In the genomic region with DNA sequence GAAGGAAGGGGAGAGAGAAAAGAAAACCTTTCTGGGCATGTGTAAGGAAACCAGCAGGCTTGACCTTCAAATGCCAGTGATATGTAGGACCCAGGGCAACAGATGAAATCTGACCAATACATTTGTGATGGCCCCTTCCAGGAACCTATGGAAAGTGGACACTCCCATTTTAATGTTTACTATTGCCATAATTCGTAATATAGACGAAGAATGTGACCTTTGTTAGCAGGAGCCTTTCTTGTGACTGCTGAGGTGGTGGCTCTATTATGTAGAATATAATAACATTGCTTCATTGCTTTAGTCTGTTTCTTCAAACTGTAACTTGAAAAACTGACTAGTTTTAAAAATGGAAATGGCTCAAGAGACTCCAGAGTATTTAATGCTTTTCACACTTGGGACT, we compare ENCODE assay signal across 23 cellular contexts.
"Had no signal": no experiment of that assay in that cellular context is flagged by ENCODE, and none has a peak within 500 bp of the region (broad histone marks: within the 10 kb centered on the region; RNA-seq: fewer than 3 reads in every experiment).

No MANE protein-coding gene starts in this region.

- H3K27me3 ChIP-seq: body of pancreas, cardiac muscle cell, sigmoid colon, tibial nerve had no signal

- H3K4me3 ChIP-seq: body of pancreas, cardiac muscle cell, lower lobe of right lung, sigmoid colon, tibial nerve had no signal

- ATAC-seq: body of pancreas; effector memory CD8-positive, alpha-beta T cell had no signal

- H3K4me1 ChIP-seq: lower lobe of right lung, tibial nerve had no signal

- DNase-seq: activated CD4-positive, alpha-beta T cell treated with anti-CD3 and anti-CD28 coated beads for 48 hours; activated CD4-positive, alpha-beta T cell treated with anti-CD3 and anti-CD28 coated beads, Interleukin-2, amount 50 U/mL, for 48 hours; activated CD8-positive, alpha-beta memory T cell treated with anti-CD3 and anti-CD28 coated beads for 24 hours; activated effector memory CD4-positive, alpha-beta T cell treated with Interleukin-2 at 50 U/mL for 16 hours; activated naive CD4-positive, alpha-beta T cell treated with Interleukin-2 at 50 U/mL for 16 hours; anterior cingulate cortex; body of pancreas; cerebellar nuclear complex; cortex of kidney; effector memory CD8-positive, alpha-beta T cell; foreskin fibroblast; head of caudate nucleus; hypothalamus; immature natural killer cell; kidney; lower lobe of right lung; mesendoderm; sigmoid colon; stimulated activated naive CD4-positive, alpha-beta T cell; T-helper 9 cell had no signal

- H3K36me3 ChIP-seq: cardiac muscle cell, lower lobe of right lung, sigmoid colon, tibial nerve had no signal

- H3K9me3 ChIP-seq: body of pancreas, lower lobe of right lung, sigmoid colon had no signal

- H3K27ac ChIP-seq: body of pancreas, cardiac muscle cell, lower lobe of right lung, tibial nerve, VCaP had no signal
